ENCODE assay signal across 9 cellular contexts in the genomic region with DNA sequence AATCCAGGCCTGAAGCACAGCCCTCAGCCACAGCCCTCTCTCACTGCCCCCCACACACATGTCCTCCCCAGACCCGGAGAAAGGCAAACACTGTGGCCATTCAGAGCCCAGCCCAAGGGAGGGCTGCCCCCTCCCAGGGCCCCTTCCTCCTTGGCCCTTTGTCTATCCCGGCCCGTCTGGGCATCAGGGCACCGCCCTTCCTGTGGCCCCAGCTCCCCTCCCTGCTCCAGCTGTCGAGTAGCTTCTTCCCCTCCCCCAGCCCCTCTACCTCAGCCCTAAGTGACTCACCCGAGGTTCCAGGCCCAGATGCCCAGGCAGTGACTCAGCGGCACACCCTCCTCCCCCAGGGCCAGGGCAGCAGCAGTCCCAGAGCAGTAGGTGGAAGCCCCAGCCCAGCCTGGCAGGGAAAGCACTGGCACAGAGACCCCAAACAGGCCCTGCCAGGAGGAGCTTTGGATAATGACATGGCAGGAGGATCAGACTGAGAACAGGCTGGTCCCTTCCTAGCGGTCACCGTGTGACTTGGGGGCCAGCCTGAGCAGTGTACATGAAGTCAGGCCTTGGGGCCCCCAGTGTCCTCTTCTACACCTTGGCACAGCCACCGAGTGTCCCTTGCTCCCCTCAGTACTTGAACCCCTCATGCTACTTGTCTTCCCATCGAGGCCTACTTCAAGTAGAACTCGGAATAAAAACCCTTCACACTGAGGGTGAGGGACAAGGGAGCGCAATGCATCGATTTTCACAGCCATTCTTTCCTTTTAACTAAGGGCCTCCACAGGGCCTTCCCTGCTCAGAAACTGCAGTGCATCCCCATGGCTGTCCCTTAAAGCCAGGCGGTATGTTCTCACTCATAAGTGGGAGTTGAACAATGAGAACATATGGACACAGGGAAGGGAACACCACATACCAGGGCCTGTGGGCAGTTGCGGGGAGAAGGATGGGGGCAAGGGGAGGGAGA. TPM values are rescaled to one million over a fixed set of nuclear protein-coding genes. Genes with fewer than 3 reads are reported as not detected.
DNase-seq lines count a peak whose midpoint lies in the region; ATAC-seq and TF ChIP-seq lines count a peak whose summit lies in the region.
"Had no signal": no experiment of that assay in that cellular context is flagged by ENCODE, and none has a peak within 500 bp of the region (broad histone marks: within the 10 kb centered on the region; RNA-seq: fewer than 3 reads in every experiment).

No MANE protein-coding gene starts in this region.

- H3K4me3 Mint-ChIP-seq in Caco-2 (ENCODE audit: unreplicated experiment): peak overlapping the region; percentile 8
- H3K4me3 Mint-ChIP-seq in activated T-helper 1 cell treated with anti-CD3 and anti-CD28 coated beads, Interleukin-12 subunit alpha, Interleukin-12 subunit beta, Interleukin-2, Interleukin-4 antibody, amounts not matched to agents 30 ng/mL and 10 ng/mL and 1 ng/mL, durations not matched to agents 14 hours and 24 hours and 36 hours: peak overlapping the region; percentile 38
- no peak overlapping the region for H3K4me3 Mint-ChIP-seq in natural killer cell
- peak overlapping the region; percentile 8 for H3K4me3 Mint-ChIP-seq in stimulated activated memory B cell treated with anti-CD40 and anti-IgM and Interleukin-4, amounts not matched to agents 10 μg/mL and 1 μg/mL and 100 μg/mL, for 72 hours

- DNase-seq in Caco-2 (peak; percentile 95 to 98), RKO (ENCODE audit: low spot score) (peak; percentile 99), esophagus squamous epithelium (lab: John Stamatoyannopoulos, UW) (peak; percentile 71), natural killer cell (peak; percentile 74), NCI-H1105 (lab: John Stamatoyannopoulos, UW) (no peak)
- DNase-seq in activated T-helper 1 cell treated with anti-CD3 and anti-CD28 coated beads, Interleukin-12 subunit alpha, Interleukin-12 subunit beta, Interleukin-2, Interleukin-4 antibody, amounts not matched to agents 30 ng/mL and 10 ng/mL and 1 ng/mL, durations not matched to agents 14 hours and 24 hours and 36 hours (ENCODE audit: low spot score): peak; percentile 72

- intact Hi-C loops in Caco-2 (cut with micrococcal nuclease; ENCODE audit: unreplicated experiment): loop anchor here (1.0 to 10.0 kb wide), 3 partner anchors 12 to 212 kb away; a partner anchor contains a TSS
- intact Hi-C loops in activated T-helper 1 cell treated with anti-CD3 and anti-CD28 coated beads, Interleukin-12 subunit alpha, Interleukin-12 subunit beta, Interleukin-2, Interleukin-4 antibody, amounts not matched to agents 30 ng/mL and 10 ng/mL and 1 ng/mL, durations not matched to agents 14 hours and 24 hours and 36 hours (cut with micrococcal nuclease): loop anchor here (1.0 to 5.0 kb wide), 4 partner anchors 21 to 181 kb away; a partner anchor contains a TSS
- intact Hi-C loops in esophagus squamous epithelium (cut with DNase I): loop anchor here (10.0 kb wide), 1 partner anchor 52 kb away; no protein-coding TSS in a partner anchor
- intact Hi-C loops in natural killer cell (cut with micrococcal nuclease): no loop called here

- H3K27ac Mint-ChIP-seq in Caco-2 (ENCODE audit: unreplicated experiment): peak overlapping the region; percentile 98
- peak overlapping the region; percentile 89 for H3K27ac Mint-ChIP-seq in activated T-helper 1 cell treated with anti-CD3 and anti-CD28 coated beads, Interleukin-12 subunit alpha, Interleukin-12 subunit beta, Interleukin-2, Interleukin-4 antibody, amounts not matched to agents 30 ng/mL and 10 ng/mL and 1 ng/mL, durations not matched to agents 14 hours and 24 hours and 36 hours
- H3K27ac Mint-ChIP-seq in natural killer cell: peak overlapping the region; percentile 67 to 98
- peak overlapping the region; percentile 89 for H3K27ac Mint-ChIP-seq in stimulated activated memory B cell treated with anti-CD40 and anti-IgM and Interleukin-4, amounts not matched to agents 10 μg/mL and 1 μg/mL and 100 μg/mL, for 72 hours

- H3K36me3 Mint-ChIP-seq in Caco-2 (ENCODE audit: insufficient read depth, unreplicated experiment): peaks cover 15% of the 10 kb centered on the region
- no peaks in the 10 kb centered on the region for H3K36me3 Mint-ChIP-seq in activated T-helper 1 cell treated with anti-CD3 and anti-CD28 coated beads, Interleukin-12 subunit alpha, Interleukin-12 subunit beta, Interleukin-2, Interleukin-4 antibody, amounts not matched to agents 30 ng/mL and 10 ng/mL and 1 ng/mL, durations not matched to agents 14 hours and 24 hours and 36 hours (ENCODE audit: low read depth)
- H3K36me3 Mint-ChIP-seq in natural killer cell: no peaks in the 10 kb centered on the region
- no peaks in the 10 kb centered on the region for H3K36me3 Mint-ChIP-seq in stimulated activated memory B cell treated with anti-CD40 and anti-IgM and Interleukin-4, amounts not matched to agents 10 μg/mL and 1 μg/mL and 100 μg/mL, for 72 hours

- H3K4me3 ChIP-seq in Caco-2 (ENCODE audit: low read depth, low read length): no peak overlapping the region
- H3K4me3 ChIP-seq in esophagus squamous epithelium: peak overlapping the region; percentile 41 to 59 (median 53)

- H3K4me1 Mint-ChIP-seq in Caco-2 (ENCODE audit: low read depth, unreplicated experiment): peaks cover 60% of the 10 kb centered on the region
- peaks cover 38% of the 10 kb centered on the region for H3K4me1 Mint-ChIP-seq in activated T-helper 1 cell treated with anti-CD3 and anti-CD28 coated beads, Interleukin-12 subunit alpha, Interleukin-12 subunit beta, Interleukin-2, Interleukin-4 antibody, amounts not matched to agents 30 ng/mL and 10 ng/mL and 1 ng/mL, durations not matched to agents 14 hours and 24 hours and 36 hours (ENCODE audit: low read depth)
- peaks cover 25 to 34% of the 10 kb centered on the region in 2 donors for H3K4me1 Mint-ChIP-seq in natural killer cell
- H3K4me1 Mint-ChIP-seq in stimulated activated memory B cell treated with anti-CD40 and anti-IgM and Interleukin-4, amounts not matched to agents 10 μg/mL and 1 μg/mL and 100 μg/mL, for 72 hours: peaks cover 40% of the 10 kb centered on the region

- H3K36me3 ChIP-seq in Caco-2 (ENCODE audit: control insufficient read depth, insufficient read depth, low read length) (no peaks in the 10 kb centered on the region), esophagus squamous epithelium (peaks cover 0 to 9% (median 3%) of the 10 kb centered on the region in 3 donors)

- H3K27ac ChIP-seq in esophagus squamous epithelium: peak overlapping the region; percentile 95 to 100 (median 99)

- no peaks in the 10 kb centered on the region for H3K9me3 Mint-ChIP-seq in Caco-2 (ENCODE audit: unreplicated experiment)
- H3K9me3 Mint-ChIP-seq in activated T-helper 1 cell treated with anti-CD3 and anti-CD28 coated beads, Interleukin-12 subunit alpha, Interleukin-12 subunit beta, Interleukin-2, Interleukin-4 antibody, amounts not matched to agents 30 ng/mL and 10 ng/mL and 1 ng/mL, durations not matched to agents 14 hours and 24 hours and 36 hours: no peaks in the 10 kb centered on the region
- no peaks in the 10 kb centered on the region for H3K9me3 Mint-ChIP-seq in natural killer cell
- H3K9me3 Mint-ChIP-seq in stimulated activated memory B cell treated with anti-CD40 and anti-IgM and Interleukin-4, amounts not matched to agents 10 μg/mL and 1 μg/mL and 100 μg/mL, for 72 hours: no peaks in the 10 kb centered on the region

- TF ChIP-seq CTCF in Caco-2 (IDR thresholded peaks at IDR 0.05; ENCODE audit: insufficient read depth in 1 of 2, low read depth in 1 of 2, low read length in 1 of 2, severe bottlenecking in 1 of 2, unreplicated experiment in 1 of 2): no peak
- peak in 1 of 6 experiments; percentile 6 for TF ChIP-seq CTCF in esophagus squamous epithelium (IDR thresholded peaks at IDR 0.05)
- no peak for TF ChIP-seq CTCF in natural killer cell (IDR thresholded peaks at IDR 0.05)

- POLR2A ChIA-PET in Caco-2 (lab: Charles Lee): interaction anchor here (0.5 to 1.5 kb wide), 16 partner anchors 9 to 411 kb away, joined by 3 to 14 read pairs (median 6); a partner anchor contains a TSS

- no peaks in the 10 kb centered on the region for H3K27me3 ChIP-seq in Caco-2 (replicated peaks; ENCODE audit: control insufficient read depth, insufficient read depth, low read length)
- no peaks in the 10 kb centered on the region for H3K27me3 ChIP-seq in esophagus squamous epithelium

- H3K27me3 Mint-ChIP-seq in Caco-2 (ENCODE audit: insufficient read depth, unreplicated experiment) (no peaks in the 10 kb centered on the region), natural killer cell (ENCODE audit: low read depth in 2 of 2) (peaks cover 0 to 12% of the 10 kb centered on the region in 2 donors)
- peaks cover 1% of the 10 kb centered on the region for H3K27me3 Mint-ChIP-seq in activated T-helper 1 cell treated with anti-CD3 and anti-CD28 coated beads, Interleukin-12 subunit alpha, Interleukin-12 subunit beta, Interleukin-2, Interleukin-4 antibody, amounts not matched to agents 30 ng/mL and 10 ng/mL and 1 ng/mL, durations not matched to agents 14 hours and 24 hours and 36 hours (ENCODE audit: insufficient read depth)
- no peaks in the 10 kb centered on the region for H3K27me3 Mint-ChIP-seq in stimulated activated memory B cell treated with anti-CD40 and anti-IgM and Interleukin-4, amounts not matched to agents 10 μg/mL and 1 μg/mL and 100 μg/mL, for 72 hours

- CTCF ChIA-PET in Caco-2 (lab: Charles Lee): interaction anchor here (0.6 to 1.2 kb wide), 15 partner anchors 9 to 226 kb away, joined by 3 to 9 read pairs (median 5); a partner anchor contains a TSS

- no peaks in the 10 kb centered on the region for H3K9me3 ChIP-seq in Caco-2
- H3K9me3 ChIP-seq in esophagus squamous epithelium: no peaks in the 10 kb centered on the region

- ATAC-seq in HG03442 (IDR thresholded peaks at IDR 0.05; ENCODE audit: unreplicated experiment) (peak; percentile 57), natural killer cell (peak; percentile 86 to 88 (median 87))
- ATAC-seq in stimulated activated memory B cell treated with anti-CD40 and anti-IgM and Interleukin-4, amounts not matched to agents 10 μg/mL and 1 μg/mL and 100 μg/mL, for 72 hours: peak; percentile 81

- 26 to 62% methylated on average over 6 to 12 of the region's 16 CpGs for WGBS in esophagus squamous epithelium, 2 donors

- TSS peak; percentile 97 for BruUV-seq in Caco-2 (replicated peaks; lab: Mats Ljungman, UMichigan)

- TF ChIP-seq POLR2A in esophagus squamous epithelium (IDR thresholded peaks at IDR 0.05): peak in 3 of 4 donors; percentile 31 to 64 (median 43)

- H3K4me1 ChIP-seq in Caco-2 (peaks cover 60% of the 10 kb centered on the region), esophagus squamous epithelium (peaks cover 38 to 70% (median 39%) of the 10 kb centered on the region in 3 donors)

RNA-seq across cellular contexts. Expression of a gene that starts 1.0 kb away (rescaled TPM):
- 2.4 and 3.0 TPM in 2 replicates for total RNA-seq in Caco-2 (2022)
- 0.21 and 1.1 TPM in 2 replicates for total RNA-seq in activated T-helper 1 cell treated with anti-CD3 and anti-CD28 coated beads, Interleukin-12 subunit alpha, Interleukin-12 subunit beta, Interleukin-2, Interleukin-4 antibody, amounts not matched to agents 30 ng/mL and 10 ng/mL and 1 ng/mL, durations not matched to agents 14 hours and 24 hours and 36 hours
- total RNA-seq in esophagus squamous epithelium: 1,000 to 10,000 TPM in 3 of 4 donors, 100 to 1,000 TPM in 1; 949 to 3,544 (median 1,180) TPM
- not detected for total RNA-seq in natural killer cell

RNA-seq across cellular contexts. Expression of a gene that starts 17.6 kb away (rescaled TPM):
- total RNA-seq in Caco-2 (2022) (0.61 and 0.84 TPM in 2 replicates), esophagus squamous epithelium (10 to 100 TPM in 1 of 4 donors, 1 to 10 TPM in 3; 1.2 to 16.5 (median 9.2) TPM), natural killer cell (not detected)
- not detected in 2 replicates for total RNA-seq in activated T-helper 1 cell treated with anti-CD3 and anti-CD28 coated beads, Interleukin-12 subunit alpha, Interleukin-12 subunit beta, Interleukin-2, Interleukin-4 antibody, amounts not matched to agents 30 ng/mL and 10 ng/mL and 1 ng/mL, durations not matched to agents 14 hours and 24 hours and 36 hours
- total RNA-seq: T-helper 1 cell treated with Interleukin-12 subunit alpha and Interleukin-12 subunit beta and Interleukin-4 antibody, amounts not matched to agents 30 ng/mL and 1 ng/mL, for 36 hours had no signal

RNA-seq across cellular contexts. Expression of a gene that starts 21.1 kb away (rescaled TPM):
- 53.6 and 54.4 TPM in 2 replicates for total RNA-seq in Caco-2 (2022)
- 165 and 167 TPM in 2 replicates for total RNA-seq in activated T-helper 1 cell treated with anti-CD3 and anti-CD28 coated beads, Interleukin-12 subunit alpha, Interleukin-12 subunit beta, Interleukin-2, Interleukin-4 antibody, amounts not matched to agents 30 ng/mL and 10 ng/mL and 1 ng/mL, durations not matched to agents 14 hours and 24 hours and 36 hours
- total RNA-seq in esophagus squamous epithelium: 100 to 1,000 TPM in 2 of 4 donors, 10 to 100 TPM in 2; 58.6 to 205 (median 122) TPM
- total RNA-seq in natural killer cell: 100 to 1,000 TPM; 509 to 689 (median 597) TPM

RNA-seq across cellular contexts. Expression of a gene that starts 26.0 kb away (rescaled TPM):
- total RNA-seq in Caco-2 (2022) (not detected in 2 replicates), esophagus squamous epithelium (not detected), natural killer cell (not detected)
- total RNA-seq in activated T-helper 1 cell treated with anti-CD3 and anti-CD28 coated beads, Interleukin-12 subunit alpha, Interleukin-12 subunit beta, Interleukin-2, Interleukin-4 antibody, amounts not matched to agents 30 ng/mL and 10 ng/mL and 1 ng/mL, durations not matched to agents 14 hours and 24 hours and 36 hours: 1.3 and 1.6 TPM in 2 replicates

RNA-seq across cellular contexts. Expression of a gene that starts 30.9 kb away (rescaled TPM):
- total RNA-seq in Caco-2 (2022): 416 and 432 TPM in 2 replicates
- total RNA-seq in activated T-helper 1 cell treated with anti-CD3 and anti-CD28 coated beads, Interleukin-12 subunit alpha, Interleukin-12 subunit beta, Interleukin-2, Interleukin-4 antibody, amounts not matched to agents 30 ng/mL and 10 ng/mL and 1 ng/mL, durations not matched to agents 14 hours and 24 hours and 36 hours: 154 and 159 TPM in 2 replicates
- 100 to 1,000 TPM; 270 to 943 (median 394) TPM for total RNA-seq in esophagus squamous epithelium
- 100 to 1,000 TPM; 174 to 261 (median 245) TPM for total RNA-seq in natural killer cell

Comparison
In these comparisons a context has a peak if more than half of its experiments do, and no peak if none do; other contexts are left out.
1. RNA of a gene that starts 1.0 kb away (total RNA-seq): 949 to 3,544 TPM in esophagus squamous epithelium; 2.4 to 3.0 TPM in Caco-2, not detected in natural killer cell and 0.21 to 1.1 TPM in activated T-helper 1 cell treated with anti-CD3 and anti-CD28 coated beads, Interleukin-12 subunit alpha, Interleukin-12 subunit beta, Interleukin-2, Interleukin-4 antibody, amounts not matched to agents 30 ng/mL and 10 ng/mL and 1 ng/mL, durations not matched to agents 14 hours and 24 hours and 36 hours; every median in the first group is over 100 times any median in the second.
2. Peak in every context shown above with its lines, with median percentiles within 50 percentile points of each other: H3K27ac Mint-ChIP-seq and ATAC-seq.